Comparison of ENCODE assay signal across 9 cellular contexts in genomic region chr9:128555180-128555721, GRCh38. TPM values are rescaled to one million over a fixed set of nuclear protein-coding genes. Genes with fewer than 3 reads are reported as not detected.
A peak's percentile ranks its signal among the peaks of the same experiment; 100 is the strongest.
DNase-seq lines count a peak whose midpoint lies in the region; ATAC-seq, FAIRE-seq and TF ChIP-seq lines count a peak whose summit lies in the region.
"Had no signal": no experiment of that assay in that cellular context is flagged by ENCODE, and none has a peak within 500 bp of the region (broad histone marks: within the 10 kb centered on the region; RNA-seq: fewer than 3 reads in every experiment).

No MANE protein-coding gene starts in this region.

- H3K4me3 ChIP-seq in PC-9 = peak overlapping the region; percentile 75; the same call in 1 of the 2 replicates
- H3K4me3 ChIP-seq in pancreas = no peak overlapping the region

- no peak for TF ChIP-seq POLR2A in GM12892 (IDR thresholded peaks at IDR 0.05; ENCODE audit: low read depth, low read length)

- peak overlapping the region; percentile 60 for H3K27ac ChIP-seq in PC-9
- peak overlapping the region; percentile 80 for H3K27ac ChIP-seq in epithelial cell of prostate
- H3K27ac ChIP-seq in pancreas = peak overlapping the region in 3 of 4 donors; percentile 25 to 95 (median 38)

- H3K4me2 ChIP-seq in PC-9 = peak overlapping the region; percentile 89

- FAIRE-seq in pancreas (lab: Jason Lieb, UNC) (no peak), GM12892 (lab: Jason Lieb, UNC) (no peak)

- no peak overlapping the region for H3K4me3 Mint-ChIP-seq in stimulated activated effector memory CD8-positive, alpha-beta T cell treated with anti-CD3 and anti-CD28 coated beads, Interleukin-12 subunit alpha, Interleukin-12 subunit beta, amount 100 ng/mL, for 72 hours

- H3K9me2 ChIP-seq in PC-9 (ENCODE audit: insufficient read depth) = no peaks in the 10 kb centered on the region

- no peak overlapping the region for H2AFZ ChIP-seq in PC-9

- H3K27ac Mint-ChIP-seq in stimulated activated effector memory CD8-positive, alpha-beta T cell treated with anti-CD3 and anti-CD28 coated beads, Interleukin-12 subunit alpha, Interleukin-12 subunit beta, amount 100 ng/mL, for 72 hours = no peak overlapping the region

- no peaks in the 10 kb centered on the region for H3K9me3 Mint-ChIP-seq in stimulated activated effector memory CD8-positive, alpha-beta T cell treated with anti-CD3 and anti-CD28 coated beads, Interleukin-12 subunit alpha, Interleukin-12 subunit beta, amount 100 ng/mL, for 72 hours
- H3K9me3 Mint-ChIP-seq: IgD-negative memory B cell had no signal

- TF ChIP-seq CTCF in PC-9 (conservative IDR thresholded peaks at IDR 0.05) = no peak
- no peak for TF ChIP-seq CTCF in pancreas (IDR thresholded peaks at IDR 0.05)

- H3K36me3 Mint-ChIP-seq in stimulated activated effector memory CD8-positive, alpha-beta T cell treated with anti-CD3 and anti-CD28 coated beads, Interleukin-12 subunit alpha, Interleukin-12 subunit beta, amount 100 ng/mL, for 72 hours = peaks cover 7% of the 10 kb centered on the region
- H3K36me3 Mint-ChIP-seq: IgD-negative memory B cell had no signal

- H3K9me3 ChIP-seq in PC-9 (ENCODE audit: insufficient read depth, low read depth) (no peaks in the 10 kb centered on the region), pancreas (no peaks in the 10 kb centered on the region)

- POLR2A ChIA-PET in PC-9 (lab: Charles Lee; ENCODE audit: unreplicated experiment) = interaction anchor here (0.6 to 1.1 kb wide), 3 partner anchors 27 to 357 kb away, joined by 3 to 12 read pairs (median 3); no protein-coding TSS in a partner anchor

- no peak for ATAC-seq in pancreas
- ATAC-seq in GM18517 (IDR thresholded peaks at IDR 0.05; ENCODE audit: unreplicated experiment) = no peak
- ATAC-seq in stimulated activated effector memory CD8-positive, alpha-beta T cell treated with anti-CD3 and anti-CD28 coated beads, Interleukin-12 subunit alpha, Interleukin-12 subunit beta, amount 100 ng/mL, for 72 hours = no peak

- intact Hi-C loops in PC-9 (cut with micrococcal nuclease; ENCODE audit: unreplicated experiment) = loop anchor here (5.0 to 10.0 kb wide), 2 partner anchors 258 to 500 kb away; no protein-coding TSS in a partner anchor
- intact Hi-C loops in pancreas (cut with DNase I) = no loop called here

- DNase-seq in ELF-1 (ENCODE audit: low read depth, low spot score) (peak; percentile 71), PC-9 (peak; percentile 35 to 76), epithelial cell of prostate (ENCODE audit: low read depth, low spot score) (no peak), pancreas (peak in 1 of 6 donors; percentile 20), GM12892 (ENCODE audit: insufficient read length) (no peak), SIG-M5 (lab: John Stamatoyannopoulos, UW) (no peak)
- DNase-seq in stimulated activated effector memory CD8-positive, alpha-beta T cell treated with anti-CD3 and anti-CD28 coated beads, Interleukin-12 subunit alpha, Interleukin-12 subunit beta, amount 100 ng/mL, for 72 hours (ENCODE audit: low spot score in 2 of 2) = no peak

- CTCF ChIA-PET in PC-9 (lab: Charles Lee) = interaction anchor here (0.6 to 0.8 kb wide), 3 partner anchors 354 to 462 kb away, joined by 5 to 13 read pairs (median 6); no protein-coding TSS in a partner anchor

- WGBS in pancreas, 2 donors = 26 to 43% methylated on average over 9 of the region's 9 CpGs

- peaks cover 69% of the 10 kb centered on the region for H3K79me2 ChIP-seq in PC-9 (ENCODE audit: low read depth)

- H4K20me1 ChIP-seq in PC-9 (ENCODE audit: insufficient read depth) = peaks cover 19% of the 10 kb centered on the region

- peaks cover 44% of the 10 kb centered on the region for H3K4me1 Mint-ChIP-seq in stimulated activated effector memory CD8-positive, alpha-beta T cell treated with anti-CD3 and anti-CD28 coated beads, Interleukin-12 subunit alpha, Interleukin-12 subunit beta, amount 100 ng/mL, for 72 hours

- H3K36me3 ChIP-seq in PC-9 (ENCODE audit: low read depth) (0 out of 2 replicates have a peak, but pooled peaks cover 6% of the 10 kb centered on the region), pancreas (no peaks in the 10 kb centered on the region)

- no peaks in the 10 kb centered on the region for H3K27me3 ChIP-seq in PC-9 (ENCODE audit: insufficient read depth, low read depth)
- H3K27me3 ChIP-seq in pancreas = no peaks in the 10 kb centered on the region

- peaks cover 54% of the 10 kb centered on the region for H3F3A ChIP-seq in PC-9 (ENCODE audit: insufficient read depth, low read depth)

- BruUV-seq in PC-9 (replicated peaks; lab: Mats Ljungman, UMichigan) = no TSS peak

- H3K4me1 ChIP-seq in PC-9 (replicated peaks; ENCODE audit: insufficient read depth) = peaks cover 60% of the 10 kb centered on the region
- H3K4me1 ChIP-seq in pancreas = peaks cover 23 to 37% (median 31%) of the 10 kb centered on the region in 3 donors

RNA-seq across cellular contexts. Expression of gene SPTAN1, which starts 2.9 kb away (rescaled TPM):
- total RNA-seq in PC-9 (2021) (214 and 239 TPM in 2 replicates), pancreas (100 to 1,000 TPM in 2 of 6 donors, 10 to 100 TPM in 4; 58.6 to 155 (median 77.1) TPM)
- polyA plus RNA-seq in pancreas = 100 to 1,000 TPM; 123 to 143 TPM
- polyA plus RNA-seq in GM12892 (2012; ENCODE audit: missing spikeins) = 58.7 TPM

RNA-seq across cellular contexts. Expression of gene GLE1, which starts 50.7 kb away (rescaled TPM):
- total RNA-seq in PC-9 (2021) (67.2 and 74.2 TPM in 2 replicates), pancreas (10 to 100 TPM in 1 of 6 donors, 1 to 10 TPM in 5; 4.8 to 11.1 (median 8.0) TPM)
- 10 to 100 TPM in 1 of 2 donors, 1 to 10 TPM in 1; 5.1 to 11.2 TPM for polyA plus RNA-seq in pancreas
- 29.6 TPM for polyA plus RNA-seq in GM12892 (2012; ENCODE audit: missing spikeins)

Comparison
In these comparisons a context has a peak if more than half of its experiments do, and no peak if none do; other contexts are left out.
1. DNase-seq: peak in ELF-1 (single experiment) and PC-9 (2 of 2); none in epithelial cell of prostate (single experiment), GM12892 (single experiment), SIG-M5 (single experiment) and stimulated activated effector memory CD8-positive, alpha-beta T cell treated with anti-CD3 and anti-CD28 coated beads, Interleukin-12 subunit alpha, Interleukin-12 subunit beta, amount 100 ng/mL, for 72 hours (0 of 2).
2. Peak in every context shown above with its lines, with median percentiles within 50 percentile points of each other: H3K27ac ChIP-seq.